9 cellular contexts compared by ENCODE assay signal in genomic region chrX:122878269-122878668, GRCh38.
"Had no signal": no experiment of that assay in that cellular context is flagged by ENCODE, and none has a peak within 500 bp of the region (broad histone marks: within the 10 kb centered on the region; RNA-seq: fewer than 3 reads in every experiment).

No MANE protein-coding gene starts in this region.

- H2AFZ ChIP-seq: GM23338 had no signal

- H3K27ac Mint-ChIP-seq: GM23338, H9 had no signal

- H3K4me3 Mint-ChIP-seq: GM23338, H9 had no signal

- ATAC-seq: GM23338, K562 had no signal

- DNase-seq: H9, HCEC 1CT, KG1 had no signal

- H3K27ac ChIP-seq: HL-60 had no signal

- FAIRE-seq: H1, H54, HTR-8/SVneo, K562 had no signal

- H3K4me3 ChIP-seq: GM23338, K562 had no signal

- H3K4me2 ChIP-seq: GM23338 had no signal
